In genomic region chr22:31750365-31751284, GRCh38 we compare ENCODE assay signal across 9 cellular contexts. TPM values are rescaled to one million over a fixed set of nuclear protein-coding genes. Genes with fewer than 3 reads are reported as not detected.
DNase-seq lines count a peak whose midpoint lies in the region; ATAC-seq, FAIRE-seq and TF ChIP-seq lines count a peak whose summit lies in the region.
"Had no signal": no experiment of that assay in that cellular context is flagged by ENCODE, and none has a peak within 500 bp of the region (broad histone marks: within the 10 kb centered on the region; RNA-seq: fewer than 3 reads in every experiment).

No MANE protein-coding gene starts in this region.

- TF ChIP-seq RAD21 in SK-N-SH (IDR thresholded peaks at IDR 0.05; ENCODE audit: low read length) = no peak

- H3K4me1 ChIP-seq in SK-N-SH (ENCODE audit: control insufficient read depth in 1 of 2, insufficient read depth in 2 of 2, low read depth in 1 of 2, low read length in 1 of 2) (peaks cover 12 to 31% of the 10 kb centered on the region in 2 experiments), keratinocyte (ENCODE audit: control insufficient read depth, extremely low read depth, insufficient read depth, low read length) (peaks cover 40% of the 10 kb centered on the region), subcutaneous abdominal adipose tissue (ENCODE audit: control insufficient read depth in 5 of 5, insufficient read depth in 5 of 5, low read length in 5 of 5) (peaks cover 15 to 61% (median 60%) of the 10 kb centered on the region in 5 donors)

- H3K9ac ChIP-seq in SK-N-SH (peak overlapping the region; percentile 94; the same call in 1 of the 2 replicates), keratinocyte (ENCODE audit: control insufficient read depth, extremely low read depth, insufficient read depth, low read length) (peak overlapping the region; percentile 90), subcutaneous abdominal adipose tissue (ENCODE audit: low read length in 5 of 5) (peak overlapping the region in 4 of 5 donors; percentile 68 to 97 (median 80))

- 63% methylated on average over 16 of the region's 16 CpGs for WGBS in SK-N-SH (ENCODE audit: low lambda C conversion rate)

- H3K36me3 ChIP-seq in SK-N-SH (replicated peaks in 1 of 2; ENCODE audit: control insufficient read depth in 1 of 2, insufficient read depth in 2 of 2, low read length in 1 of 2) (peaks cover 0 to 5% of the 10 kb centered on the region in 2 experiments), keratinocyte (ENCODE audit: control insufficient read depth in 2 of 2, extremely low read depth in 1 of 2, insufficient read depth in 2 of 2, low read length in 2 of 2) (peaks cover 0 to 3% of the 10 kb centered on the region in 2 experiments), subcutaneous abdominal adipose tissue (ENCODE audit: control insufficient read depth in 5 of 5, insufficient read depth in 5 of 5, low read length in 5 of 5) (peaks cover 0 to 2% (median 0%) of the 10 kb centered on the region in 5 donors)

- H3K27me3 ChIP-seq in SK-N-SH (ENCODE audit: insufficient read depth) = no peaks in the 10 kb centered on the region
- no peaks in the 10 kb centered on the region for H3K27me3 ChIP-seq in keratinocyte (ENCODE audit: control insufficient read depth, extremely low read depth, insufficient read depth, low read length)
- no peaks in the 10 kb centered on the region for H3K27me3 ChIP-seq in subcutaneous abdominal adipose tissue (ENCODE audit: control insufficient read depth in 5 of 5, insufficient read depth in 4 of 5, low read length in 5 of 5)

- peak overlapping the region; percentile 8 to 72; a peak in 3 of 4 replicates for H3K27ac ChIP-seq in SK-N-SH (ENCODE audit: low read depth in 2 of 2, low read length in 1 of 2)
- H3K27ac ChIP-seq in keratinocyte (ENCODE audit: control insufficient read depth, insufficient read depth, low read length) = peak overlapping the region; percentile 78
- peak overlapping the region; percentile 92 for H3K27ac ChIP-seq in subcutaneous abdominal adipose tissue (ENCODE audit: low read depth, low read length)

- H3K9me3 ChIP-seq in SK-N-SH = no peaks in the 10 kb centered on the region
- no peaks in the 10 kb centered on the region for H3K9me3 ChIP-seq in keratinocyte (ENCODE audit: control insufficient read depth, low read depth, low read length)
- H3K9me3 ChIP-seq in subcutaneous abdominal adipose tissue (ENCODE audit: control insufficient read depth in 5 of 5, low read length in 5 of 5) = no peaks in the 10 kb centered on the region
- H3K9me3 ChIP-seq: mucosa of descending colon had no signal

- no peaks in the 10 kb centered on the region for H3K9me3 Mint-ChIP-seq in activated naive CD4-positive, alpha-beta T cell treated with anti-CD3 and anti-CD28 coated beads, Interleukin-2, amount 50 U/mL, for 72 hours

- CTCF ChIA-PET in SK-N-SH (lab: Yijun Ruan, JAX) = interaction anchor here (1.9 to 3.0 kb wide), 3 partner anchors 74 to 220 kb away, joined by 4 to 10 read pairs (median 9); no protein-coding TSS in a partner anchor

- peaks cover 47% of the 10 kb centered on the region for H3K79me2 ChIP-seq in SK-N-SH (ENCODE audit: insufficient read depth)
- H3K79me2 ChIP-seq in keratinocyte (ENCODE audit: control insufficient read depth, insufficient read depth, low read length) = peaks cover 48% of the 10 kb centered on the region

- dilution Hi-C loops in keratinocyte (cut with MboI; ENCODE audit: extremely low pct_ligation_motif_present, low sequenced_read_pairs) = no loop called here

- no peaks in the 10 kb centered on the region for H3K9me1 ChIP-seq in keratinocyte (ENCODE audit: control insufficient read depth, extremely low read depth, insufficient read depth, low read length)

- no peaks in the 10 kb centered on the region for H3K9me2 ChIP-seq in SK-N-SH

- DNase-seq in SK-N-SH = no peak
- DNase-seq in activated naive CD4-positive, alpha-beta T cell treated with anti-CD3 and anti-CD28 coated beads, Interleukin-2, amount 50 U/mL, for 72 hours (ENCODE audit: low spot score in 2 of 2) = no peak
- DNase-seq in keratinocyte (ENCODE audit: low read depth, low spot score) = no peak
- no peak for DNase-seq in NCI-H1092 (lab: John Stamatoyannopoulos, UW)
- DNase-seq in SW 1271 (lab: John Stamatoyannopoulos, UW) = no peak

- H3K4me3 ChIP-seq in SK-N-SH (ENCODE audit: low read depth in 2 of 2, low read length in 1 of 2) = peak overlapping the region; percentile 20 to 84
- H3K4me3 ChIP-seq in keratinocyte (ENCODE audit: control insufficient read depth in 2 of 3, extremely low read depth in 1 of 3, insufficient read depth in 2 of 3, low read depth in 1 of 3, low read length in 3 of 3) = peak overlapping the region in 2 of 3 experiments; percentile 70 to 84
- H3K4me3 ChIP-seq in subcutaneous abdominal adipose tissue (ENCODE audit: low read depth in 1 of 5, low read length in 5 of 5) = peak overlapping the region; percentile 61 to 97 (median 89)

- peak overlapping the region; percentile 94 for H2AFZ ChIP-seq in SK-N-SH (ENCODE audit: low read depth)
- H2AFZ ChIP-seq in keratinocyte (ENCODE audit: control insufficient read depth, low read length) = peak overlapping the region; percentile 72

- POLR2A ChIA-PET in SK-N-SH (lab: Yijun Ruan, JAX) = interaction anchor here (1.3 kb wide), 1 partner anchor 12 kb away, joined by 5 read pairs; no protein-coding TSS in a partner anchor

- peaks cover 20 to 25% of the 10 kb centered on the region in 2 donors for H3K36me3 Mint-ChIP-seq in activated naive CD4-positive, alpha-beta T cell treated with anti-CD3 and anti-CD28 coated beads, Interleukin-2, amount 50 U/mL, for 72 hours

- H3F3A ChIP-seq in SK-N-SH (replicated peaks; ENCODE audit: insufficient read depth) = peaks cover 14% of the 10 kb centered on the region

- peak overlapping the region; percentile 82; the same call in 1 of the 2 replicates for H3K4me2 ChIP-seq in SK-N-SH
- peak overlapping the region; percentile 60 for H3K4me2 ChIP-seq in keratinocyte (ENCODE audit: control insufficient read depth, extremely low read depth, insufficient read depth, low read depth, low read length)

- H3K27ac Mint-ChIP-seq in activated naive CD4-positive, alpha-beta T cell treated with anti-CD3 and anti-CD28 coated beads, Interleukin-2, amount 50 U/mL, for 72 hours = peak overlapping the region; percentile 95 to 96

- no peak for ATAC-seq in SK-N-SH treated with all-trans-retinoic acid at 6 μM for 48 hours
- ATAC-seq in activated naive CD4-positive, alpha-beta T cell treated with anti-CD3 and anti-CD28 coated beads, Interleukin-2, amount 50 U/mL, for 72 hours = no peak
- ATAC-seq in GM21526 (IDR thresholded peaks at IDR 0.05; ENCODE audit: low FRiP score, unreplicated experiment) = no peak

- FAIRE-seq in keratinocyte (lab: Jason Lieb, UNC) = no peak

- H4K20me1 ChIP-seq in SK-N-SH (ENCODE audit: insufficient read depth) (no peaks in the 10 kb centered on the region), keratinocyte (ENCODE audit: control insufficient read depth, extremely low read depth, insufficient read depth, low read length) (no peaks in the 10 kb centered on the region)

- no peak for TF ChIP-seq CTCF in SK-N-SH (IDR thresholded peaks at IDR 0.05)
- no peak for TF ChIP-seq CTCF in keratinocyte (optimal IDR thresholded peaks at IDR 0.05 in 1 of 3, IDR thresholded peaks at IDR 0.05 in 1 of 3, conservative IDR thresholded peaks at IDR 0.05 in 1 of 3; ENCODE audit: extremely low read depth in 1 of 3, insufficient read depth in 2 of 3, low read length in 3 of 3)

- TF ChIP-seq EP300 in SK-N-SH (IDR thresholded peaks at IDR 0.05; ENCODE audit: borderline replicate concordance in 1 of 2, low read depth in 1 of 2, low read length in 1 of 2) = no peak

TF ChIP-seq in SK-N-SH, 30 proteins besides CTCF, POLR2A, EP300 and RAD21 (continues in another document):
- TF ChIP-seq SMC3 (IDR thresholded peaks at IDR 0.05; ENCODE audit: low read depth, low read length) = peak; percentile 0; the same call in 1 of the 2 replicates
- no peak for TF ChIP-seq YY1 (IDR thresholded peaks at IDR 0.05; ENCODE audit: low read depth)
- TF ChIP-seq JUND (IDR thresholded peaks at IDR 0.05) = no peak

RNA-seq across cellular contexts. Expression of gene PRR14L, which starts 0.7 kb away (rescaled TPM):
- polyA plus RNA-seq in SK-N-SH (2012; rRNA removed) = 5.9 and 7.4 TPM in 2 replicates
- polyA plus RNA-seq in SK-N-SH (2012; cell fraction: cytosol; rRNA removed) = 6.0 and 6.5 TPM in 2 replicates
- 9.4 and 13.9 TPM in 2 replicates for polyA plus RNA-seq in SK-N-SH (2012; cell fraction: nucleus; rRNA removed)
- 10 to 100 TPM; 50.3 to 57.4 TPM for total RNA-seq in activated naive CD4-positive, alpha-beta T cell treated with anti-CD3 and anti-CD28 coated beads, Interleukin-2, amount 50 U/mL, for 72 hours
- 12.3 to 14.0 TPM (median 13.6 TPM) in 3 replicates for polyA plus RNA-seq in keratinocyte
- polyA plus RNA-seq in keratinocyte (2011; ENCODE audit: low read depth) = 19.1 TPM
- 6.4 and 9.5 TPM in 2 replicates for polyA plus RNA-seq in keratinocyte (2011; cell fraction: cytosol; rRNA removed)
- polyA plus RNA-seq in keratinocyte (2011; cell fraction: nucleus; rRNA removed) = 27.1 and 30.0 TPM in 2 replicates
- polyA plus RNA-seq in keratinocyte (2012; ENCODE audit: low replicate concordance) = 11.1 and 13.5 TPM in 2 replicates
- 46.6 to 61.2 TPM (median 49.5 TPM) in 3 replicates for polyA minus RNA-seq in keratinocyte
- 20.3 TPM for polyA minus RNA-seq in keratinocyte (2011; cell fraction: cytosol; rRNA and poly(A)+ RNA removed)
- 49.2 and 74.6 TPM in 2 replicates for polyA minus RNA-seq in keratinocyte (2011; cell fraction: nucleus; rRNA and poly(A)+ RNA removed)

RNA-seq across cellular contexts. Expression of gene DEPDC5, which starts 3.2 kb away (rescaled TPM):
- polyA plus RNA-seq in SK-N-SH (2012; rRNA removed) (7.8 and 9.7 TPM in 2 replicates), keratinocyte (6.5 to 9.7 TPM (median 7.6 TPM) in 3 replicates)
- 5.2 and 5.6 TPM in 2 replicates for polyA plus RNA-seq in SK-N-SH (2012; cell fraction: cytosol; rRNA removed)
- 23.5 and 24.6 TPM in 2 replicates for polyA plus RNA-seq in SK-N-SH (2012; cell fraction: nucleus; rRNA removed)
- total RNA-seq in activated naive CD4-positive, alpha-beta T cell treated with anti-CD3 and anti-CD28 coated beads, Interleukin-2, amount 50 U/mL, for 72 hours = 10 to 100 TPM; 50.1 to 54.4 TPM
- polyA plus RNA-seq in keratinocyte (2011; ENCODE audit: low read depth) = 9.0 TPM
- 3.4 and 3.6 TPM in 2 replicates for polyA plus RNA-seq in keratinocyte (2011; cell fraction: cytosol; rRNA removed)
- 12.9 and 17.3 TPM in 2 replicates for polyA plus RNA-seq in keratinocyte (2011; cell fraction: nucleus; rRNA removed)
- 5.2 and 6.3 TPM in 2 replicates for polyA plus RNA-seq in keratinocyte (2012; ENCODE audit: low replicate concordance)
- 17.3 to 33.6 TPM (median 18.3 TPM) in 3 replicates for polyA minus RNA-seq in keratinocyte
- polyA minus RNA-seq in keratinocyte (2011; cell fraction: cytosol; rRNA and poly(A)+ RNA removed) = 7.7 TPM
- polyA minus RNA-seq in keratinocyte (2011; cell fraction: nucleus; rRNA and poly(A)+ RNA removed) = 13.1 and 27.9 TPM in 2 replicates

Comparison
In these comparisons a context has a peak if more than half of its experiments do, and no peak if none do; other contexts are left out.
1. H3K27ac ChIP-seq: peak in every context shown above with its lines; median percentile 92 in subcutaneous abdominal adipose tissue; 78 in keratinocyte; 40 in SK-N-SH.